ENCODE assay signal across 9 cellular contexts in genomic region chr13:41427700-41428099, GRCh38. TPM values are rescaled to one million over a fixed set of nuclear protein-coding genes. Genes with fewer than 3 reads are reported as not detected.
A peak's percentile ranks its signal among the peaks of the same experiment; 100 is the strongest.
DNase-seq lines count a peak whose midpoint lies in the region; ATAC-seq, FAIRE-seq and TF ChIP-seq lines count a peak whose summit lies in the region.
"Had no signal": no experiment of that assay in that cellular context is flagged by ENCODE, and none has a peak within 500 bp of the region (broad histone marks: within the 10 kb centered on the region; RNA-seq: fewer than 3 reads in every experiment).

No MANE protein-coding gene starts in this region.

- H3K4me1 ChIP-seq in endothelial cell of umbilical vein (ENCODE audit: control insufficient read depth, extremely low read depth, insufficient read depth, low read length): peaks cover 6% of the 10 kb centered on the region
- no peaks in the 10 kb centered on the region for H3K4me1 ChIP-seq in smooth muscle cell (ENCODE audit: low read depth)

- H3K9ac ChIP-seq in endothelial cell of umbilical vein (replicated peaks; ENCODE audit: extremely low read depth, insufficient read depth, low read length): no peak overlapping the region
- no peak overlapping the region for H3K9ac ChIP-seq in smooth muscle cell (ENCODE audit: low read depth)

- POLR2A ChIA-PET in activated CD4-positive, alpha-beta T cell treated with anti-CD3 and anti-CD28 coated beads, Interleukin-2, amount 10 ng/mL, durations not matched to agents 7 days and 5 days (lab: Charles Lee): no interaction called here
- POLR2A ChIA-PET in endothelial cell of umbilical vein (lab: Charles Lee): no interaction called here

- H3K36me3 ChIP-seq in endothelial cell of umbilical vein (ENCODE audit: control insufficient read depth in 2 of 2, extremely low read depth in 1 of 2, insufficient read depth in 2 of 2, low read length in 2 of 2) (no peaks in the 10 kb centered on the region), smooth muscle cell (ENCODE audit: low read depth) (no peaks in the 10 kb centered on the region)
- H3K36me3 ChIP-seq: thyroid gland had no signal

- no peak for TF ChIP-seq CTCF in endothelial cell of umbilical vein (IDR thresholded peaks at IDR 0.05; ENCODE audit: extremely low read depth in 1 of 2, insufficient read depth in 1 of 2, low read depth in 1 of 2, low read length in 2 of 2)
- no peak for TF ChIP-seq CTCF in smooth muscle cell (IDR thresholded peaks at IDR 0.05; ENCODE audit: borderline replicate concordance, insufficient read depth, poor library complexity, severe bottlenecking)

- H3K27me3 ChIP-seq in endothelial cell of umbilical vein (ENCODE audit: control insufficient read depth in 2 of 2, insufficient read depth in 2 of 2, low read length in 2 of 2) (peaks cover 0 to 4% of the 10 kb centered on the region in 2 experiments), smooth muscle cell (ENCODE audit: low read depth) (peaks cover 14% of the 10 kb centered on the region)
- H3K27me3 ChIP-seq: thyroid gland had no signal

- no peaks in the 10 kb centered on the region for H4K20me1 ChIP-seq in endothelial cell of umbilical vein (replicated peaks; ENCODE audit: control insufficient read depth, extremely low read depth, insufficient read depth, low read length)
- H4K20me1 ChIP-seq in smooth muscle cell (ENCODE audit: low read depth): no peaks in the 10 kb centered on the region

- dilution Hi-C loops in endothelial cell of umbilical vein (cut with MboI; ENCODE audit: extremely low pct_ligation_motif_present, low sequenced_read_pairs): no loop called here

- WGBS in smooth muscle cell (ENCODE audit: low lambda C conversion rate): 36% methylated on average over 14 of the region's 18 CpGs

- H3K27ac Mint-ChIP-seq in activated CD4-positive, alpha-beta T cell treated with anti-CD3 and anti-CD28 coated beads, Interleukin-2, amount 10 ng/mL, durations not matched to agents 7 days and 5 days: no peak overlapping the region

- peak overlapping the region; percentile 93 for H2AFZ ChIP-seq in endothelial cell of umbilical vein (ENCODE audit: low read depth, low read length)
- no peak overlapping the region for H2AFZ ChIP-seq in smooth muscle cell (ENCODE audit: low read depth)

- no peak for DNase-seq in activated CD4-positive, alpha-beta T cell treated with anti-CD3 and anti-CD28 coated beads, Interleukin-2, amount 10 ng/mL, durations not matched to agents 7 days and 5 days
- DNase-seq in activated CD4-positive, alpha-beta T cell treated with anti-CD3 and anti-CD28 coated beads for 48 hours: no peak
- DNase-seq in SW 1271 (lab: John Stamatoyannopoulos, UW): peak; percentile 4 to 6
- DNase-seq in endothelial cell of umbilical vein (ENCODE audit: low read depth, low spot score): no peak
- DNase-seq in smooth muscle cell (lab: John Stamatoyannopoulos, UW; ENCODE audit: unreplicated experiment): no peak
- no peak for DNase-seq in NCI-H748 (lab: John Stamatoyannopoulos, UW; ENCODE audit: unreplicated experiment)
- no peak for DNase-seq in NK-92 (lab: John Stamatoyannopoulos, UW; ENCODE audit: unreplicated experiment)
- DNase-seq: thyroid gland had no signal

- no peak for TF ChIP-seq POLR2A in endothelial cell of umbilical vein (IDR thresholded peaks at IDR 0.05; ENCODE audit: low read depth, low read length)

- H3K4me1 Mint-ChIP-seq in activated CD4-positive, alpha-beta T cell treated with anti-CD3 and anti-CD28 coated beads, Interleukin-2, amount 10 ng/mL, durations not matched to agents 7 days and 5 days: peaks cover 4% of the 10 kb centered on the region

- no peak for ATAC-seq in HG03460 (IDR thresholded peaks at IDR 0.05; ENCODE audit: unreplicated experiment)

- H3K36me3 Mint-ChIP-seq in activated CD4-positive, alpha-beta T cell treated with anti-CD3 and anti-CD28 coated beads, Interleukin-2, amount 10 ng/mL, durations not matched to agents 7 days and 5 days (ENCODE audit: low read depth): no peaks in the 10 kb centered on the region

- H3K4me2 ChIP-seq in endothelial cell of umbilical vein (ENCODE audit: insufficient read depth, low read length) (peak overlapping the region; percentile 82), smooth muscle cell (peak overlapping the region; percentile 13)

- CTCF ChIA-PET in activated CD4-positive, alpha-beta T cell treated with anti-CD3 and anti-CD28 coated beads, Interleukin-2, amount 10 ng/mL, durations not matched to agents 7 days and 5 days (lab: Charles Lee): interaction anchor here (1.0 kb wide), 1 partner anchor 225 kb away, joined by 3 read pairs; no protein-coding TSS in a partner anchor
- CTCF ChIA-PET in endothelial cell of umbilical vein (lab: Charles Lee): interaction anchor here (1.3 kb wide), 1 partner anchor 225 kb away, joined by 11 read pairs; no protein-coding TSS in a partner anchor

- H3K27ac ChIP-seq in endothelial cell of umbilical vein (ENCODE audit: insufficient read depth, low read depth, low read length): no peak overlapping the region
- H3K27ac ChIP-seq in smooth muscle cell (ENCODE audit: low read depth): no peak overlapping the region
- H3K27ac ChIP-seq: thyroid gland had no signal

- H3K9me3 ChIP-seq in endothelial cell of umbilical vein (replicated peaks; ENCODE audit: control insufficient read depth, insufficient read depth, low read length) (no peaks in the 10 kb centered on the region), smooth muscle cell (replicated peaks; ENCODE audit: low read depth) (no peaks in the 10 kb centered on the region)
- H3K9me3 ChIP-seq: thyroid gland had no signal

- BruUV-seq in endothelial cell of umbilical vein (replicated peaks; lab: Mats Ljungman, UMichigan): no TSS peak

- H3K4me3 ChIP-seq in endothelial cell of umbilical vein (replicated peaks in 1 of 3; ENCODE audit: insufficient read depth in 1 of 3, low read depth in 1 of 3, low read length in 3 of 3) (peak overlapping the region; percentile 27 to 33 (median 30)), smooth muscle cell (no peak overlapping the region)

- H3F3A ChIP-seq in smooth muscle cell (ENCODE audit: low read depth): no peaks in the 10 kb centered on the region

- peak overlapping the region; percentile 37 for H3K4me3 Mint-ChIP-seq in activated CD4-positive, alpha-beta T cell treated with anti-CD3 and anti-CD28 coated beads, Interleukin-2, amount 10 ng/mL, durations not matched to agents 7 days and 5 days

- H3K79me2 ChIP-seq in endothelial cell of umbilical vein (ENCODE audit: control insufficient read depth, insufficient read depth, low read length): no peaks in the 10 kb centered on the region
- no peaks in the 10 kb centered on the region for H3K79me2 ChIP-seq in smooth muscle cell (ENCODE audit: low read depth)

- peaks cover 1% of the 10 kb centered on the region for H3K27me3 Mint-ChIP-seq in activated CD4-positive, alpha-beta T cell treated with anti-CD3 and anti-CD28 coated beads, Interleukin-2, amount 10 ng/mL, durations not matched to agents 7 days and 5 days

- no peak for FAIRE-seq in endothelial cell of umbilical vein (lab: Jason Lieb, UNC)

- no peaks in the 10 kb centered on the region for H3K9me1 ChIP-seq in endothelial cell of umbilical vein (replicated peaks; ENCODE audit: control insufficient read depth, extremely low read depth, insufficient read depth, low read length)

- no peaks in the 10 kb centered on the region for H3K9me3 Mint-ChIP-seq in activated CD4-positive, alpha-beta T cell treated with anti-CD3 and anti-CD28 coated beads, Interleukin-2, amount 10 ng/mL, durations not matched to agents 7 days and 5 days

- intact Hi-C loops in endothelial cell of umbilical vein (cut with micrococcal nuclease): loop anchor here (1.0 to 2.0 kb wide), 2 partner anchors 29 to 225 kb away; partner anchors contain the start of gene RGCC

TF ChIP-seq in endothelial cell of umbilical vein, 7 proteins besides CTCF, POLR2A, EP300 and RAD21:
- TF ChIP-seq GATA2 (IDR thresholded peaks at IDR 0.05; ENCODE audit: insufficient read depth, insufficient read length, low read depth, low read length) (no peak), POLR2AphosphoS5 (IDR thresholded peaks at IDR 0.05; ENCODE audit: insufficient read depth, low read depth, low read length) (no peak)

RNA-seq across cellular contexts. Expression of gene RGCC, which starts 29.6 kb away (rescaled TPM):
- total RNA-seq in activated CD4-positive, alpha-beta T cell treated with anti-CD3 and anti-CD28 coated beads, Interleukin-2, amount 10 ng/mL, durations not matched to agents 7 days and 5 days: 10 to 100 TPM; 39.2 to 40.8 TPM
- total RNA-seq in endothelial cell of umbilical vein: 138 and 148 TPM in 2 replicates
- polyA plus RNA-seq in endothelial cell of umbilical vein: 95.0 and 112 TPM in 2 replicates
- 82.8 and 96.8 TPM in 2 replicates for polyA plus RNA-seq in endothelial cell of umbilical vein (2011; cell fraction: cytosol; rRNA removed)
- polyA plus RNA-seq in endothelial cell of umbilical vein (2011; cell fraction: nucleus; rRNA removed): 74.3 and 90.8 TPM in 2 replicates
- 46.5 and 55.3 TPM in 2 replicates for polyA plus RNA-seq in endothelial cell of umbilical vein (2012)
- 28.0 and 34.8 TPM in 2 replicates for polyA minus RNA-seq in endothelial cell of umbilical vein
- polyA minus RNA-seq in endothelial cell of umbilical vein (2011; cell fraction: cytosol; rRNA and poly(A)+ RNA removed): not detected
- polyA minus RNA-seq in endothelial cell of umbilical vein (2011; cell fraction: nucleus; rRNA and poly(A)+ RNA removed): 24.9 and 26.2 TPM in 2 replicates
- total RNA-seq in smooth muscle cell: 4.5 and 15.1 TPM in 2 replicates
- polyA plus RNA-seq in smooth muscle cell: 10.7 and 11.7 TPM in 2 replicates

Comparison
In these comparisons a context has a peak if more than half of its experiments do, and no peak if none do; other contexts are left out.
1. DNase-seq: peak in SW 1271 (2 of 2); none in activated CD4-positive, alpha-beta T cell treated with anti-CD3 and anti-CD28 coated beads, Interleukin-2, amount 10 ng/mL, durations not matched to agents 7 days and 5 days (single experiment), activated CD4-positive, alpha-beta T cell treated with anti-CD3 and anti-CD28 coated beads for 48 hours (single experiment), endothelial cell of umbilical vein (single experiment), smooth muscle cell (single experiment), NCI-H748 (single experiment) and NK-92 (single experiment).